ENCODE assay signal across 25 cellular contexts in genomic region chr13:63944896-63945295, GRCh38.
DNase-seq lines count a peak whose midpoint lies in the region; ATAC-seq, FAIRE-seq and TF ChIP-seq lines count a peak whose summit lies in the region.
"Had no signal": no experiment of that assay in that cellular context is flagged by ENCODE, and none has a peak within 500 bp of the region (broad histone marks: within the 10 kb centered on the region; RNA-seq: fewer than 3 reads in every experiment).

No MANE protein-coding gene starts in this region.

- CTCF ChIA-PET in A549 (lab: Yijun Ruan, JAX) (no interaction called here), GM12878 (lab: Yijun Ruan, JAX) (no interaction called here), MCF 10A (lab: Yijun Ruan, JAX) (interaction anchor here (1.2 kb wide), 1 partner anchor 19 kb away, joined by 3 read pairs; no protein-coding TSS in a partner anchor)

- H3K9me3 ChIP-seq in A549: no peaks in the 10 kb centered on the region
- no peaks in the 10 kb centered on the region for H3K9me3 ChIP-seq in GM12878 (replicated peaks; ENCODE audit: control insufficient read depth, insufficient read depth, low read length)
- H3K9me3 ChIP-seq: SJCRH30 had no signal

- TF ChIP-seq CTCF in A549 (IDR thresholded peaks at IDR 0.05) (no peak), GM12878 (IDR thresholded peaks at IDR 0.05 in 2 of 3, conservative IDR thresholded peaks at IDR 0.05 in 1 of 3; ENCODE audit: control insufficient read depth in 2 of 3, extremely low read depth in 1 of 3, insufficient read depth in 1 of 3, low read depth in 3 of 3, low read length in 3 of 3) (no peak), nephron progenitor cell (IDR thresholded peaks at IDR 0.05) (no peak), MCF 10A (IDR thresholded peaks at IDR 0.05; ENCODE audit: unreplicated experiment) (no peak)

- RAD21 ChIA-PET in GM12878 (lab: Charles Lee; ENCODE audit: unreplicated experiment): no interaction called here

- H3K27me3 ChIP-seq in GM12878 (replicated peaks in 1 of 2; ENCODE audit: control insufficient read depth in 2 of 2, insufficient read depth in 2 of 2, low read length in 1 of 2): no peaks in the 10 kb centered on the region
- H3K27me3 ChIP-seq: SJCRH30 had no signal

- H3K9me3 Mint-ChIP-seq in nephron progenitor cell: no peaks in the 10 kb centered on the region
- no peaks in the 10 kb centered on the region for H3K9me3 Mint-ChIP-seq in MCF 10A (ENCODE audit: unreplicated experiment)

- H3K9ac ChIP-seq in GM12878 (ENCODE audit: control insufficient read depth, insufficient read depth, low read length): no peak overlapping the region

- H3K4me2 ChIP-seq in A549 (0 out of 3 replicates have a peak overlapping the region, but pooled peaks have one; percentile 17), GM12878 (ENCODE audit: control insufficient read depth, insufficient read depth) (no peak overlapping the region)
- H3K4me2 ChIP-seq: PC-9 had no signal

- no peaks in the 10 kb centered on the region for H3K27me3 Mint-ChIP-seq in nephron progenitor cell (ENCODE audit: low read depth, poor library complexity)
- H3K27me3 Mint-ChIP-seq in MCF 10A (ENCODE audit: insufficient read depth, unreplicated experiment): peaks cover 12% of the 10 kb centered on the region
- H3K27me3 Mint-ChIP-seq: CD4-positive, alpha-beta memory T cell had no signal

- H3K36me3 Mint-ChIP-seq in nephron progenitor cell (ENCODE audit: low read depth) (no peaks in the 10 kb centered on the region), MCF 10A (ENCODE audit: insufficient read depth, unreplicated experiment) (no peaks in the 10 kb centered on the region)
- H3K36me3 Mint-ChIP-seq: CD4-positive, alpha-beta memory T cell had no signal

- peak overlapping the region; percentile 18 for H3K27ac Mint-ChIP-seq in nephron progenitor cell
- no peak overlapping the region for H3K27ac Mint-ChIP-seq in MCF 10A (ENCODE audit: low read depth, unreplicated experiment)
- H3K27ac Mint-ChIP-seq: CD4-positive, alpha-beta memory T cell had no signal

- H3K36me3 ChIP-seq in GM12878 (ENCODE audit: control insufficient read depth in 2 of 2, insufficient read depth in 2 of 2, low read length in 1 of 2): no peaks in the 10 kb centered on the region
- H3K36me3 ChIP-seq: SJCRH30 had no signal

- no peaks in the 10 kb centered on the region for H3K79me2 ChIP-seq in GM12878 (ENCODE audit: control insufficient read depth, insufficient read depth, low read length)

- FAIRE-seq in A549 (lab: Jason Lieb, UNC) (no peak), H54 (lab: Jason Lieb, UNC) (peak; percentile 6), GM12878 (lab: Jason Lieb, UNC) (no peak)
- FAIRE-seq: GM12892 had no signal

- H3K4me1 Mint-ChIP-seq in nephron progenitor cell (no peaks in the 10 kb centered on the region), MCF 10A (ENCODE audit: insufficient read depth, unreplicated experiment) (no peaks in the 10 kb centered on the region)
- H3K4me1 Mint-ChIP-seq: CD4-positive, alpha-beta memory T cell had no signal

- POLR2A ChIA-PET in A549 (lab: Yijun Ruan, JAX) (no interaction called here), GM12878 (lab: Charles Lee) (no interaction called here), MCF 10A (lab: Yijun Ruan, JAX) (no interaction called here)

- in situ Hi-C loops in GM12878 (cut with MboI): no loop called here

- no peak for TF ChIP-seq POLR2A in A549 (IDR thresholded peaks at IDR 0.05; ENCODE audit: low read length)
- TF ChIP-seq POLR2A in H54 (IDR thresholded peaks at IDR 0.05; ENCODE audit: low read depth, low read length): no peak
- no peak for TF ChIP-seq POLR2A in GM12878 (IDR thresholded peaks at IDR 0.05; ENCODE audit: low read depth, low read length)

- TF ChIP-seq EP300 in A549 (IDR thresholded peaks at IDR 0.05) (no peak), GM12878 (IDR thresholded peaks at IDR 0.05; ENCODE audit: borderline replicate concordance in 1 of 2, control insufficient read depth in 1 of 2, low read depth in 2 of 2, low read length in 2 of 2) (no peak)

- H3K4me3 Mint-ChIP-seq in nephron progenitor cell: no peak overlapping the region
- no peak overlapping the region for H3K4me3 Mint-ChIP-seq in MCF 10A (ENCODE audit: unreplicated experiment)
- H3K4me3 Mint-ChIP-seq: CD4-positive, alpha-beta memory T cell had no signal

- DNase-seq in A549 (ENCODE audit: low read depth in 1 of 2, low spot score in 1 of 2): no peak
- DNase-seq in H54 (ENCODE audit: insufficient read length, low spot score): no peak
- DNase-seq in GM12878 (ENCODE audit: low read depth, low spot score): no peak
- DNase-seq in nephron progenitor cell: no peak
- DNase-seq in MCF 10A (ENCODE audit: unreplicated experiment): no peak
- no peak for DNase-seq in epidermal melanocyte (ENCODE audit: insufficient read length, low spot score)
- DNase-seq in activated T-cell treated with anti-CD3 and anti-CD28 coated beads, Interleukin-2, amount 50 U/mL, for 48 hours: no peak
- no peak for DNase-seq in amniotic stem cell (lab: John Stamatoyannopoulos, UW)
- DNase-seq: AML-193; C1 segment of cervical spinal cord; CD4-positive, alpha-beta memory T cell; COR-L47; GF-D8; NCI-H1092; NCI-H1436 treated with DMSO at 0.1 percent for 48 hours; NCI-H2029; NCI-H446 treated with DMSO at 0.1 percent for 48 hours; NCI-H526; NCI-H82; NK-92 treated with Interleukin-12 subunit alpha and Interleukin-12 subunit beta, amount 100 ng/mL, for 24 hours; PC-9; SJCRH30; T-helper 1 cell had no signal

- ATAC-seq in A549 (no peak), GM12878 (peak; percentile 53)
- ATAC-seq: Right ventricle myocardium inferior had no signal

- no peaks in the 10 kb centered on the region for H4K20me1 ChIP-seq in GM12878 (ENCODE audit: control insufficient read depth, insufficient read depth)

- no peak for TF ChIP-seq RAD21 in A549 (conservative IDR thresholded peaks at IDR 0.05 in 1 of 2, IDR thresholded peaks at IDR 0.05 in 1 of 2)
- TF ChIP-seq RAD21 in GM12878 (IDR thresholded peaks at IDR 0.05; ENCODE audit: insufficient read depth, low read depth, low read length): no peak

- H3K4me1 ChIP-seq in A549 (no peaks in the 10 kb centered on the region; the same call in 2 of the 3 replicates), GM12878 (ENCODE audit: control insufficient read depth, insufficient read depth, low read length) (no peaks in the 10 kb centered on the region)
- H3K4me1 ChIP-seq: SJCRH30 had no signal

- BruUV-seq in GM12878 (replicated peaks; lab: Mats Ljungman, UMichigan) (no TSS peak), MCF 10A (replicated peaks; lab: Mats Ljungman, UMichigan) (no TSS peak)

- intact Hi-C loops in GM12878 (cut with micrococcal nuclease; ENCODE audit: unreplicated experiment): no loop called here
- intact Hi-C loops in MCF 10A (cut with micrococcal nuclease): no loop called here

- H3K27ac ChIP-seq in A549 (no peak overlapping the region), GM12878 (ENCODE audit: control insufficient read depth, insufficient read depth) (no peak overlapping the region)
- H3K27ac ChIP-seq: PC-9, SJCRH30 had no signal

- H2AFZ ChIP-seq in GM12878 (ENCODE audit: control insufficient read depth, low read depth, low read length): no peak overlapping the region
- H2AFZ ChIP-seq: PC-9 had no signal

- H3K4me3 ChIP-seq in A549: no peak overlapping the region
- no peak overlapping the region for H3K4me3 ChIP-seq in GM12878
- H3K4me3 ChIP-seq: PC-9, SJCRH30 had no signal

- SMC1A ChIA-PET in GM12878 (lab: Charles Lee; ENCODE audit: uncharacterized antibody, unreplicated experiment): no interaction called here

TF ChIP-seq in A549, 52 proteins besides CTCF, POLR2A, EP300 and RAD21 (continues in another document):
- TF ChIP-seq HEYL (CRISPR knock-in tag; IDR thresholded peaks at IDR 0.05) (no peak), ZNF302 (CRISPR knock-in tag; IDR thresholded peaks at IDR 0.05) (no peak), HOXB5 (CRISPR knock-in tag; IDR thresholded peaks at IDR 0.05) (no peak), E2F6 (IDR thresholded peaks at IDR 0.05; ENCODE audit: borderline replicate concordance, low read depth) (no peak)

TF ChIP-seq in GM12878, 131 proteins besides CTCF, POLR2A, EP300 and RAD21 (continues in another document):
- TF ChIP-seq ZNF384 (IDR thresholded peaks at IDR 0.05; ENCODE audit: borderline replicate concordance, low read depth, low read length) (no peak), BHLHE40 (IDR thresholded peaks at IDR 0.05; ENCODE audit: borderline replicate concordance in 1 of 2, low read depth in 2 of 2, low read length in 1 of 2) (no peak), STAT3 (IDR thresholded peaks at IDR 0.05; ENCODE audit: low read depth, low read length) (no peak), HDAC2 (IDR thresholded peaks at IDR 0.05) (no peak), CHD4 (IDR thresholded peaks at IDR 0.05) (no peak), NFYA (IDR thresholded peaks at IDR 0.05; ENCODE audit: borderline replicate concordance, low read depth, low read length) (no peak), CREM (IDR thresholded peaks at IDR 0.05; ENCODE audit: low read depth) (no peak), EZH2 (IDR thresholded peaks at IDR 0.05; ENCODE audit: borderline replicate concordance, control insufficient read depth, low read depth, low read length) (no peak), HSF1 (IDR thresholded peaks at IDR 0.05; ENCODE audit: low read depth, low read length) (no peak), HCFC1 (IDR thresholded peaks at IDR 0.05; ENCODE audit: low read length) (no peak), ZSCAN29 (IDR thresholded peaks at IDR 0.05) (no peak), NFXL1 (IDR thresholded peaks at IDR 0.05; ENCODE audit: borderline replicate concordance) (no peak), TAF1 (IDR thresholded peaks at IDR 0.05; ENCODE audit: borderline replicate concordance, low read depth, low read length) (no peak), YY1 (IDR thresholded peaks at IDR 0.05; ENCODE audit: low read depth, low read length) (no peak)
